Comparison of ENCODE assay signal across 12 cellular contexts in genomic region chr2:190993292-190993643, GRCh38.
"Had no signal": no experiment of that assay in that cellular context is flagged by ENCODE, and none has a peak within 500 bp of the region (broad histone marks: within the 10 kb centered on the region; RNA-seq: fewer than 3 reads in every experiment).

No MANE protein-coding gene starts in this region.

- DNase-seq: activated CD4-positive, alpha-beta T cell treated with anti-CD3 and anti-CD28 coated beads, Interleukin-2, amount 50 U/mL, for 1 hour; activated naive CD4-positive, alpha-beta T cell treated with anti-CD3 and anti-CD28 coated beads for 36 hours; activated T-cell treated with anti-CD3 and anti-CD28 coated beads, Interleukin-2, amount 50 U/mL, for 72 hours; aorta; colonic mucosa; foreskin melanocyte; head of caudate nucleus; left lung; mucosa of descending colon; stimulated activated CD4-positive, alpha-beta T cell treated with anti-CD3 and anti-CD28 coated beads, Interleukin-12 subunit alpha, Interleukin-12 subunit beta, amount 100 ng/mL, for 4 hours; stimulated activated naive CD4-positive, alpha-beta T cell treated with Interleukin-2 at 50 U/mL for 16 hours; upper lobe of right lung had no signal

- ATAC-seq: activated T-cell treated with anti-CD3 and anti-CD28 coated beads, Interleukin-2, amount 50 U/mL, for 72 hours; left lung; mucosa of descending colon; upper lobe of right lung had no signal

- H3K4me3 Mint-ChIP-seq: activated naive CD4-positive, alpha-beta T cell treated with anti-CD3 and anti-CD28 coated beads for 36 hours; activated T-cell treated with anti-CD3 and anti-CD28 coated beads, Interleukin-2, amount 50 U/mL, for 72 hours had no signal
